ENCODE assay signal across 1 cellular context in genomic region chr4:155758500-155759371, GRCh38.
TF ChIP-seq lines count a peak whose summit lies in the region.

Gene GUCY1B1, plus strand, starts transcription at chr4:155759021. Its CDS starts 120 bp downstream, at chr4:155759141.

TF ChIP-seq in HepG2, 621 proteins besides CTCF, POLR2A, EP300 and RAD21 (continued from another document):
- TF ChIP-seq TFE3 (CRISPR knock-in tag; IDR thresholded peaks at IDR 0.05) (no peak), CHCHD3 (CRISPR knock-in tag; IDR thresholded peaks at IDR 0.05) (no peak), ZC3H4 (CRISPR knock-in tag; IDR thresholded peaks at IDR 0.05; ENCODE audit: borderline replicate concordance) (no peak), ZNF501 (CRISPR knock-in tag; IDR thresholded peaks at IDR 0.05) (no peak), ERF (CRISPR knock-in tag; IDR thresholded peaks at IDR 0.05) (no peak)
